Comparison of ENCODE assay signal across 8 cellular contexts in the genomic region with DNA sequence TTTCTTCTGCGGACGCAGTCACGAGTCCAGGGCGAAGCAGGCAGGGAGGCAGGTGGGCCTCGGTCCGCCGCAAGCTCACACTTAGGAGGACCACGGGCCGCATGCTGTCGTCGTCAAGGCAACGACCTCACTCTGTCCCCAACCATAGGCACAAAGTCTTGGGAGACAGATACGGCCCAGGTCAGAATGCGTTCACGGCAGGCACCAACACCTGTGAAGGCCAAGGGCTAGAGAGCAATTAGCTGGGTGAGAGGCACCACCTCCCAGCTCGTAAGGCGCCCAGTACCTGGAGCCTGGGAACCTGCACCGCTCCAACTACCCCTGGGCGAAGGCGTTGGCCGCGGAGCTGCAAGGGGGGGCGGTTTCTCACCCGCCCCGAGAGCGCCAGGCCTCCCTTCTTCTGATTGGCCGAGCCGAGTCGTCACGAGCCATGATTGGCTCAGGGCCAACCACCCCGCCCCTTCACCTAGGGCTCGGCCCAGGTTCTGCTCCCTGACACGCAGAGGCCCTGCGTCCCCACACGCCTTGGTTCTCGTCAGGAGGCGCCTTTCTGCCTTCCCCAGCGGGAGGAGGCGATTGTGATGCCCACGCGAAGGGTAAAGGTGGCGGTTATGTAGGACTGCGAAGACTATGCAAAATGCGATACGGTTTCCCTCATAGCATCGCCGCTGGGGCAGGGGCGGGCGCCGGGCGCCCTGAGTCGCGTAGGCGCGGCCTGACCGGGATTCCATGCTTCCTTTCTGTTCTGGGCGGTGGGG. TPM values are rescaled to one million over a fixed set of nuclear protein-coding genes. Genes with fewer than 3 reads are reported as not detected.
DNase-seq lines count a peak whose midpoint lies in the region; ATAC-seq and TF ChIP-seq lines count a peak whose summit lies in the region.

A gene (minus strand): TSS at position 355 of the 758 bp plus-strand sequence. CDS start 4,540 bp downstream, outside the sequence.

- no peak within 1 kb of the TSS for H3K27ac ChIP-seq in AG04450 (ENCODE audit: low read depth, low read length)

- DNase-seq in AG04450 (ENCODE audit: low read depth, low spot score) (no peak), NOMO-1 treated with dmso at 0.1 percent for 144 hours (lab: John Stamatoyannopoulos, UW; ENCODE audit: unreplicated experiment) (peak; percentile 57), fibroblast of villous mesenchyme (ENCODE audit: low read depth) (peak; percentile 42)
- DNase-seq in activated effector memory CD4-positive, alpha-beta T cell treated with Interleukin-2 at 50 U/mL for 16 hours = peak; percentile 91
- DNase-seq in stimulated activated naive CD4-positive, alpha-beta T cell (lab: John Stamatoyannopoulos, UW) = peak; percentile 83 to 93 (median 90)

- H3K36me3 Mint-ChIP-seq in nephron (ENCODE audit: low read depth) = no peaks in the 10 kb centered on the region

- CTCF ChIA-PET in AG04450 (lab: Charles Lee) = interaction anchor here (0.6 kb wide), 1 partner anchor 218 kb away, joined by 3 read pairs; no protein-coding TSS in a partner anchor

- TF ChIP-seq POLR2A in GM19099 (IDR thresholded peaks at IDR 0.05; ENCODE audit: extremely low read depth, insufficient read length, low read depth) = peak; percentile 40

- peak within 1 kb of the TSS; percentile 20 to 75 (median 52) for H3K27ac Mint-ChIP-seq in nephron

- POLR2A ChIA-PET in AG04450 (lab: Yijun Ruan, JAX) = interaction anchor here (0.6 kb wide), 1 partner anchor 26 kb away, joined by 3 read pairs; no protein-coding TSS in a partner anchor

- H3K27me3 Mint-ChIP-seq in nephron (ENCODE audit: low read depth) = no peaks in the 10 kb centered on the region

- H3K9me3 ChIP-seq in AG04450 (ENCODE audit: control insufficient read depth, insufficient read depth, low read length) = no peaks in the 10 kb centered on the region; the same call in 1 of the 2 replicates

- ATAC-seq in HG03354 (IDR thresholded peaks at IDR 0.05; ENCODE audit: poor library complexity, severe bottlenecking, unreplicated experiment) = peak; percentile 98

- no peaks in the 10 kb centered on the region for H3K4me1 Mint-ChIP-seq in nephron

- peak within 1 kb of the TSS; percentile 77 to 88 (median 83) for H3K4me3 Mint-ChIP-seq in nephron

- TF ChIP-seq CTCF in AG04450 (IDR thresholded peaks at IDR 0.05; ENCODE audit: low read depth, low read length) = no peak
- no peak for TF ChIP-seq CTCF in fibroblast of villous mesenchyme (IDR thresholded peaks at IDR 0.05; ENCODE audit: insufficient read depth, low read depth, low read length)
- TF ChIP-seq CTCF in nephron (IDR thresholded peaks at IDR 0.05; ENCODE audit: unreplicated experiment in 3 of 3) = no peak

- H3K4me3 ChIP-seq in AG04450 (ENCODE audit: low read depth, low read length) (peak within 1 kb of the TSS; percentile 79), fibroblast of villous mesenchyme (ENCODE audit: low read depth, low read length) (peak within 1 kb of the TSS; percentile 73)

- H3K27me3 ChIP-seq in AG04450 (ENCODE audit: control insufficient read depth, insufficient read depth, low read length) = peaks cover 3% of the 10 kb centered on the region

- no peaks in the 10 kb centered on the region for H3K9me3 Mint-ChIP-seq in nephron

RNA-seq across cellular contexts. Expression of the gene that starts here (rescaled TPM):
- polyA plus RNA-seq in AG04450 (2011; rRNA removed) = 0.19 and 0.29 TPM in 2 replicates
- polyA minus RNA-seq in AG04450 (2011; rRNA and poly(A)+ RNA removed) = 0.28 and 0.39 TPM in 2 replicates
- total RNA-seq in fibroblast of villous mesenchyme = 0.32 and 1.3 TPM in 2 replicates
